16 cellular contexts compared by ENCODE assay signal in genomic region chr3:39168156-39168780, GRCh38. TPM values are rescaled to one million over a fixed set of nuclear protein-coding genes. Genes with fewer than 3 reads are reported as not detected.
"Had no signal": no experiment of that assay in that cellular context is flagged by ENCODE, and none has a peak within 500 bp of the region (broad histone marks: within the 10 kb centered on the region; RNA-seq: fewer than 3 reads in every experiment).

No MANE protein-coding gene starts in this region.

- ATAC-seq: activated CD8-positive, alpha-beta T cell treated with anti-CD3 and anti-CD28 coated beads for 36 hours; stimulated activated effector memory CD8-positive, alpha-beta T cell treated with anti-CD3 and anti-CD28 coated beads, Interleukin-12 subunit alpha, Interleukin-12 subunit beta, amount 100 ng/mL, for 72 hours had no signal

- H3K9me3 Mint-ChIP-seq: activated CD8-positive, alpha-beta T cell treated with anti-CD3 and anti-CD28 coated beads for 36 hours; activated naive CD4-positive, alpha-beta T cell treated with anti-CD3 and anti-CD28 coated beads for 36 hours; stimulated activated effector memory CD8-positive, alpha-beta T cell treated with anti-CD3 and anti-CD28 coated beads, Interleukin-12 subunit alpha, Interleukin-12 subunit beta, amount 100 ng/mL, for 72 hours had no signal

- H3K27me3 Mint-ChIP-seq: activated CD8-positive, alpha-beta T cell treated with anti-CD3 and anti-CD28 coated beads for 36 hours had no signal

- H3K27ac ChIP-seq: colonic mucosa, neural progenitor cell, tibial artery, WERI-Rb-1 had no signal

- H3K4me2 ChIP-seq: neural progenitor cell had no signal

- H3K36me3 Mint-ChIP-seq: mesothelial cell of epicardium; neural progenitor cell; stimulated activated effector memory CD8-positive, alpha-beta T cell treated with anti-CD3 and anti-CD28 coated beads, Interleukin-12 subunit alpha, Interleukin-12 subunit beta, amount 100 ng/mL, for 72 hours had no signal

- H3K4me3 Mint-ChIP-seq: activated CD8-positive, alpha-beta T cell treated with anti-CD3 and anti-CD28 coated beads for 36 hours; activated naive CD4-positive, alpha-beta T cell treated with anti-CD3 and anti-CD28 coated beads for 36 hours; mesothelial cell of epicardium; neural progenitor cell; stimulated activated effector memory CD8-positive, alpha-beta T cell treated with anti-CD3 and anti-CD28 coated beads, Interleukin-12 subunit alpha, Interleukin-12 subunit beta, amount 100 ng/mL, for 72 hours had no signal

- H3K27ac Mint-ChIP-seq: activated CD8-positive, alpha-beta T cell treated with anti-CD3 and anti-CD28 coated beads for 36 hours; activated naive CD4-positive, alpha-beta T cell treated with anti-CD3 and anti-CD28 coated beads for 36 hours; neural progenitor cell; stimulated activated effector memory CD8-positive, alpha-beta T cell treated with anti-CD3 and anti-CD28 coated beads, Interleukin-12 subunit alpha, Interleukin-12 subunit beta, amount 100 ng/mL, for 72 hours had no signal

- H3K4me3 ChIP-seq: colonic mucosa, neural progenitor cell, tibial artery had no signal

- H3K9ac ChIP-seq: neural progenitor cell had no signal

- H3K9me3 ChIP-seq: colonic mucosa, tibial artery had no signal

- DNase-seq: activated CD4-positive, alpha-beta T cell treated with anti-CD3 and anti-CD28 coated beads for 4 hours; activated CD8-positive, alpha-beta memory T cell treated with anti-CD3 and anti-CD28 coated beads, Interleukin-2, amount 50 U/mL, for 4 hours; activated CD8-positive, alpha-beta T cell treated with anti-CD3 and anti-CD28 coated beads for 36 hours; activated naive CD4-positive, alpha-beta T cell treated with anti-CD3 and anti-CD28 coated beads for 36 hours; colonic mucosa; effector CD4-positive, alpha-beta T cell; posterior cingulate gyrus; SW 1271; T-helper 9 cell; WERI-Rb-1 had no signal

- H3K36me3 ChIP-seq: colonic mucosa, neural progenitor cell, tibial artery, WERI-Rb-1 had no signal

- H2AFZ ChIP-seq: neural progenitor cell had no signal

- H3K27me3 ChIP-seq: colonic mucosa, neural progenitor cell, tibial artery had no signal

RNA-seq across cellular contexts. Expression of gene XIRP1, which starts 24.1 kb away (rescaled TPM):
- total RNA-seq: colonic mucosa, liver, mesothelial cell of epicardium had no signal
- polyA plus RNA-seq: keratinocyte had no signal
